ENCODE assay signal across 1 cellular context in the genomic region with DNA sequence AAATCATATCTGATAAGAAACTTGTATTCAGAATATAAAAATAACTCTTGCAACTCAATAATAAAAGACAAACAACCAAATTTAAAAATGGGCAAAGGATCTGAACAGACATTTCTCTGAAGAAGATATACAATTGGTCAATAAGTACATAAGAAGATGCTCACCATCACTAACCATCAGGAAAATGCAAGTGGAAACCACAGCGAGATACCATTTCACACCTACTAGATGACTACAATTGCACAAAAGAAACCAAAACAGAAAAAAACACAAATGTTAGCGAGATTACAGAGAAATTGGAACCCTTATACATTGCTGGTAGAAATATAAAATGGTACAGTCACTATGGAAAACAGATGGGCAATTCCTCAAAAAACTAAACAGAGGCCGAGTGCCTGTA.
TF ChIP-seq lines count a peak whose summit lies in the region.

No MANE protein-coding gene starts in this region.

TF ChIP-seq in GM23338, 12 proteins besides CTCF, POLR2A, EP300 and RAD21 (continued from another document):
- TF ChIP-seq, protein P1, sequence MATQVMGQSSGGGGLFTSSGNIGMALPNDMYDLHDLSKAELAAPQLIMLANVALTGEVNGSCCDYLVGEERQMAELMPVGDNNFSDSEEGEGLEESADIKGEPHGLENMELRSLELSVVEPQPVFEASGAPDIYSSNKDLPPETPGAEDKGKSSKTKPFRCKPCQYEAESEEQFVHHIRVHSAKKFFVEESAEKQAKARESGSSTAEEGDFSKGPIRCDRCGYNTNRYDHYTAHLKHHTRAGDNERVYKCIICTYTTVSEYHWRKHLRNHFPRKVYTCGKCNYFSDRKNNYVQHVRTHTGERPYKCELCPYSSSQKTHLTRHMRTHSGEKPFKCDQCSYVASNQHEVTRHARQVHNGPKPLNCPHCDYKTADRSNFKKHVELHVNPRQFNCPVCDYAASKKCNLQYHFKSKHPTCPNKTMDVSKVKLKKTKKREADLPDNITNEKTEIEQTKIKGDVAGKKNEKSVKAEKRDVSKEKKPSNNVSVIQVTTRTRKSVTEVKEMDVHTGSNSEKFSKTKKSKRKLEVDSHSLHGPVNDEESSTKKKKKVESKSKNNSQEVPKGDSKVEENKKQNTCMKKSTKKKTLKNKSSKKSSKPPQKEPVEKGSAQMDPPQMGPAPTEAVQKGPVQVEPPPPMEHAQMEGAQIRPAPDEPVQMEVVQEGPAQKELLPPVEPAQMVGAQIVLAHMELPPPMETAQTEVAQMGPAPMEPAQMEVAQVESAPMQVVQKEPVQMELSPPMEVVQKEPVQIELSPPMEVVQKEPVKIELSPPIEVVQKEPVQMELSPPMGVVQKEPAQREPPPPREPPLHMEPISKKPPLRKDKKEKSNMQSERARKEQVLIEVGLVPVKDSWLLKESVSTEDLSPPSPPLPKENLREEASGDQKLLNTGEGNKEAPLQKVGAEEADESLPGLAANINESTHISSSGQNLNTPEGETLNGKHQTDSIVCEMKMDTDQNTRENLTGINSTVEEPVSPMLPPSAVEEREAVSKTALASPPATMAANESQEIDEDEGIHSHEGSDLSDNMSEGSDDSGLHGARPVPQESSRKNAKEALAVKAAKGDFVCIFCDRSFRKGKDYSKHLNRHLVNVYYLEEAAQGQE (IDR thresholded peaks at IDR 0.05; ENCODE audit: unreplicated experiment), result no peak
- TF ChIP-seq CREB1 (CRISPR knock-in tag; IDR thresholded peaks at IDR 0.05; ENCODE audit: low read depth), result no peak
- TF ChIP-seq, protein P2, sequence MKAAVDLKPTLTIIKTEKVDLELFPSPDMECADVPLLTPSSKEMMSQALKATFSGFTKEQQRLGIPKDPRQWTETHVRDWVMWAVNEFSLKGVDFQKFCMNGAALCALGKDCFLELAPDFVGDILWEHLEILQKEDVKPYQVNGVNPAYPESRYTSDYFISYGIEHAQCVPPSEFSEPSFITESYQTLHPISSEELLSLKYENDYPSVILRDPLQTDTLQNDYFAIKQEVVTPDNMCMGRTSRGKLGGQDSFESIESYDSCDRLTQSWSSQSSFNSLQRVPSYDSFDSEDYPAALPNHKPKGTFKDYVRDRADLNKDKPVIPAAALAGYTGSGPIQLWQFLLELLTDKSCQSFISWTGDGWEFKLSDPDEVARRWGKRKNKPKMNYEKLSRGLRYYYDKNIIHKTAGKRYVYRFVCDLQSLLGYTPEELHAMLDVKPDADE (IDR thresholded peaks at IDR 0.05), result no peak
- TF ChIP-seq EZH2 (IDR thresholded peaks at IDR 0.05; ENCODE audit: low read depth, unreplicated experiment), result no peak
- no peak for TF ChIP-seq EZH2phosphoT487 (IDR thresholded peaks at IDR 0.05; ENCODE audit: unreplicated experiment)
